ENCODE assay signal across 8 cellular contexts in genomic region chr5:95962475-95962773, GRCh38. TPM values are rescaled to one million over a fixed set of nuclear protein-coding genes. Genes with fewer than 3 reads are reported as not detected.
DNase-seq lines count a peak whose midpoint lies in the region; ATAC-seq and TF ChIP-seq lines count a peak whose summit lies in the region.

No MANE protein-coding gene starts in this region.

- no peak overlapping the region for H2AK5ac ChIP-seq in trophoblast cell (ENCODE audit: low read length)

- H3K79me2 ChIP-seq in trophoblast cell (ENCODE audit: control insufficient read depth, insufficient read depth, low read length, poor library complexity), result peaks cover 11% of the 10 kb centered on the region

- no peak overlapping the region for H3K27ac ChIP-seq in SK-N-MC
- peak overlapping the region; percentile 98 to 100 (median 99) for H3K27ac ChIP-seq in esophagus squamous epithelium
- H3K27ac ChIP-seq in trophoblast cell (ENCODE audit: low read depth, low read length), result peak overlapping the region; percentile 68

- H3K9me3 ChIP-seq in ES-I3 (ENCODE audit: control insufficient read depth, insufficient read depth, low read length) (no peaks in the 10 kb centered on the region), SK-N-MC (ENCODE audit: low read depth, low read length) (no peaks in the 10 kb centered on the region), esophagus squamous epithelium (no peaks in the 10 kb centered on the region), trophoblast cell (ENCODE audit: insufficient read depth, low read depth, low read length) (no peaks in the 10 kb centered on the region)

- no peak overlapping the region for H2AFZ ChIP-seq in trophoblast cell (ENCODE audit: insufficient read depth, low read length, poor library complexity)

- H3K4me2 ChIP-seq in trophoblast cell (ENCODE audit: low read length), result peak overlapping the region; percentile 38

- H3K27me3 ChIP-seq in esophagus squamous epithelium (no peaks in the 10 kb centered on the region), trophoblast cell (ENCODE audit: insufficient read depth, low read length) (no peaks in the 10 kb centered on the region)

- no peak overlapping the region for H3K4ac ChIP-seq in trophoblast cell (ENCODE audit: low read depth, low read length)

- no peak overlapping the region for H4K8ac ChIP-seq in trophoblast cell (ENCODE audit: low read depth, low read length)

- intact Hi-C loops in esophagus squamous epithelium (cut with DNase I), result loop anchor here (5.0 kb wide), 1 partner anchor 375 kb away; no protein-coding TSS in a partner anchor

- H3K79me1 ChIP-seq in trophoblast cell (ENCODE audit: low read length), result peaks cover 15% of the 10 kb centered on the region

- H3K9ac ChIP-seq in ES-I3 (ENCODE audit: low read depth, low read length) (peak overlapping the region; percentile 90; the same call in 1 of the 2 replicates), SK-N-MC (ENCODE audit: insufficient read length) (no peak overlapping the region), trophoblast cell (ENCODE audit: low read length) (no peak overlapping the region)

- H3K4me1 ChIP-seq in ES-I3 (ENCODE audit: insufficient read depth, low read length) (peaks cover 26% of the 10 kb centered on the region), esophagus squamous epithelium (peaks cover 16 to 57% (median 19%) of the 10 kb centered on the region in 3 donors), trophoblast cell (ENCODE audit: control insufficient read depth in 1 of 2, insufficient read depth in 2 of 2, low read length in 2 of 2) (peaks cover 14 to 22% of the 10 kb centered on the region in 2 experiments)

- no peak for TF ChIP-seq CTCF in esophagus squamous epithelium (IDR thresholded peaks at IDR 0.05)

- WGBS in esophagus squamous epithelium, 2 donors, result 52 to 53% methylated on average over 8 of the region's 8 CpGs
- no CpG with 5 or more reads among the region's 8 CpGs for WGBS in trophoblast cell (ENCODE audit: extremely low coverage, insufficient coverage, insufficient read length)

- DNase-seq in SK-N-MC (ENCODE audit: low read depth, low spot score) (no peak), esophagus squamous epithelium (lab: John Stamatoyannopoulos, UW) (no peak), trophoblast cell (no peak), NCI-H187 (lab: John Stamatoyannopoulos, UW) (no peak)

- no peak for ATAC-seq in GM18502 (IDR thresholded peaks at IDR 0.05; ENCODE audit: poor library complexity, unreplicated experiment)
- no peak for ATAC-seq in GM19463 (IDR thresholded peaks at IDR 0.05; ENCODE audit: unreplicated experiment)
- ATAC-seq in HG03354 (IDR thresholded peaks at IDR 0.05; ENCODE audit: poor library complexity, severe bottlenecking, unreplicated experiment), result no peak

- no peak overlapping the region for H2BK120ac ChIP-seq in trophoblast cell (ENCODE audit: insufficient read depth, low read length, poor library complexity)

- H3K18ac ChIP-seq in trophoblast cell (ENCODE audit: low read length), result no peak overlapping the region

- no peak overlapping the region for H2BK12ac ChIP-seq in trophoblast cell (ENCODE audit: low read length)

- H3K23ac ChIP-seq in trophoblast cell (ENCODE audit: low read length), result no peak overlapping the region

- H3K4me3 ChIP-seq in SK-N-MC (peak overlapping the region; percentile 82), esophagus squamous epithelium (peak overlapping the region; percentile 58 to 99 (median 89)), trophoblast cell (ENCODE audit: low read depth, low read length) (no peak overlapping the region)

- no peak overlapping the region for H3K14ac ChIP-seq in trophoblast cell (ENCODE audit: low read length)

- no peak for TF ChIP-seq POLR2A in esophagus squamous epithelium (IDR thresholded peaks at IDR 0.05)

- H4K91ac ChIP-seq in trophoblast cell (ENCODE audit: low read depth, low read length), result peak overlapping the region; percentile 23

- H3K36me3 ChIP-seq in ES-I3 (ENCODE audit: insufficient read depth, low read length) (no peaks in the 10 kb centered on the region), SK-N-MC (ENCODE audit: insufficient read depth, low read length) (no peaks in the 10 kb centered on the region), esophagus squamous epithelium (no peaks in the 10 kb centered on the region), trophoblast cell (ENCODE audit: control insufficient read depth in 1 of 2, insufficient read depth in 2 of 2, low read length in 2 of 2) (no peaks in the 10 kb centered on the region)

- no peak overlapping the region for H4K12ac ChIP-seq in trophoblast cell (ENCODE audit: low read depth, low read length)

- no peak overlapping the region for H2BK5ac ChIP-seq in trophoblast cell (ENCODE audit: low read depth, low read length, poor library complexity)

RNA-seq across cellular contexts. Expression of gene ELL2, which starts 0.8 kb away (rescaled TPM):
- total RNA-seq in esophagus squamous epithelium, result 100 to 1,000 TPM in 3 of 4 donors, 10 to 100 TPM in 1; 74.9 to 124 (median 121) TPM
- 19.8 and 20.7 TPM in 2 replicates for polyA plus RNA-seq in trophoblast cell (2013)
